ENCODE assay signal across 8 cellular contexts in the genomic region with DNA sequence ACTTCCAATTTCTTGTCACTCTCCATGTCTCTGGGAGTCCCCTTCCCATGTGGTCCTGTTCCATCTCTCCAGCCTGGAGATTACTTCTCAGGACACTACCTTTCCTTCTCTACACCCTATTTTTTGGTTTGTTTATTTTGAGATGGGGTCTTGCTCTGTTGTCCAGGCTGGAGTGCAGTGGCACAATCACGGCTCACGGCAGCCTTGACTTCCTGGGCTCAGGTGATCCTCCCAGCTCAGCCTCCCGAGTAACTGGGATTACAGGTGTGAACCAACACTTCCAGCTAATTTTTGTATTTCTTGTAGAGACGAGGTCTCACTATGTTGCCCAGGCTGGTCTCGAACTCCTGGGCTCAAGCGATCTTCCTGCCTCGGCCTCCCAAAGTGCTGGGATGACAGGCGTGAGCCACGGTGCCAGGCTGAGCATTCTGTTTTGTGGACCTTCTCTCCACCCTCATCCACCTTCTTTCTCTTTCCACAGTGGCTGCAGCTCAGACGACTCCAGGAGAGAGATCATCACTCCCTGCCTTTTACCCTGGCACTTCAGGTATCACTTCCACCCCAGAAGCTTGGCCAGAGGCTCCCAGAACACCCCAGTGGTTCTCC. TPM values are rescaled to one million over a fixed set of nuclear protein-coding genes. Genes with fewer than 3 reads are reported as not detected.
DNase-seq lines count a peak whose midpoint lies in the region; ATAC-seq and TF ChIP-seq lines count a peak whose summit lies in the region.

No MANE protein-coding gene starts in this region.

- H3K27me3 ChIP-seq in BJ (ENCODE audit: control insufficient read depth, insufficient read depth, low read length): no peaks in the 10 kb centered on the region

- peak overlapping the region; percentile 20; the same call in 1 of the 2 replicates for H3K4me3 ChIP-seq in BJ (ENCODE audit: low read depth, low read length)

- H3K27me3 Mint-ChIP-seq in IgD-negative memory B cell (no peaks in the 10 kb centered on the region), naive B cell (no peaks in the 10 kb centered on the region)
- no peaks in the 10 kb centered on the region for H3K27me3 Mint-ChIP-seq in central memory CD8-positive, alpha-beta T cell

- peaks cover 2% of the 10 kb centered on the region for H3K36me3 Mint-ChIP-seq in IgD-negative memory B cell
- H3K36me3 Mint-ChIP-seq in central memory CD8-positive, alpha-beta T cell (ENCODE audit: insufficient read depth): peaks cover 44% of the 10 kb centered on the region
- no peaks in the 10 kb centered on the region for H3K36me3 Mint-ChIP-seq in naive B cell

- CTCF ChIA-PET in BJ (lab: Yijun Ruan, JAX): interaction anchor here (1.0 to 1.6 kb wide), 4 partner anchors 21 to 30 kb away, joined by 3 to 6 read pairs (median 4); no protein-coding TSS in a partner anchor

- POLR2A ChIA-PET in BJ (lab: Charles Lee): no interaction called here

- H3K36me3 ChIP-seq in BJ (ENCODE audit: control insufficient read depth, insufficient read depth, low read length): no peaks in the 10 kb centered on the region

- peak overlapping the region; percentile 76 to 95 (median 88) for H3K4me3 Mint-ChIP-seq in IgD-negative memory B cell
- peak overlapping the region; percentile 100 for H3K4me3 Mint-ChIP-seq in central memory CD8-positive, alpha-beta T cell
- H3K4me3 Mint-ChIP-seq in naive B cell: peak overlapping the region; percentile 89 to 99 (median 95)

- no peak for TF ChIP-seq CTCF in BJ (IDR thresholded peaks at IDR 0.05; ENCODE audit: insufficient read depth, low read depth, low read length)

- H3K9me3 Mint-ChIP-seq in IgD-negative memory B cell (no peaks in the 10 kb centered on the region), naive B cell (peaks cover 0 to 4% (median 0%) of the 10 kb centered on the region in 7 donors)
- no peaks in the 10 kb centered on the region for H3K9me3 Mint-ChIP-seq in central memory CD8-positive, alpha-beta T cell

- H3K27ac Mint-ChIP-seq in IgD-negative memory B cell (peak overlapping the region; percentile 91 to 99 (median 96)), naive B cell (peak overlapping the region; percentile 99 to 100 (median 100))
- peak overlapping the region; percentile 99 for H3K27ac Mint-ChIP-seq in central memory CD8-positive, alpha-beta T cell (ENCODE audit: low read depth)

- H3K4me1 Mint-ChIP-seq in IgD-negative memory B cell (peaks cover 32 to 44% (median 37%) of the 10 kb centered on the region in 3 donors), naive B cell (peaks cover 65 to 76% (median 74%) of the 10 kb centered on the region in 3 donors)
- H3K4me1 Mint-ChIP-seq in central memory CD8-positive, alpha-beta T cell: peaks cover 65% of the 10 kb centered on the region

- ATAC-seq in central memory CD8-positive, alpha-beta T cell (replicated peaks; ENCODE audit: extremely low read depth, poor library complexity, severe bottlenecking): no peak
- ATAC-seq in naive B cell (ENCODE audit: low read depth in 2 of 2) (no peak), GM19324 (IDR thresholded peaks at IDR 0.05; ENCODE audit: low FRiP score, unreplicated experiment) (no peak)

- DNase-seq in BJ (ENCODE audit: low read depth) (no peak), naive B cell (no peak), epidermal melanocyte (ENCODE audit: insufficient read length, low spot score) (no peak), medulla oblongata (ENCODE audit: extremely low spot score) (no peak), occipital lobe (lab: John Stamatoyannopoulos, UW) (no peak)
- no peak for DNase-seq in central memory CD8-positive, alpha-beta T cell (ENCODE audit: low spot score in 2 of 2)

RNA-seq across cellular contexts. Expression of gene HCST, which starts 0.6 kb away (rescaled TPM):
- polyA plus RNA-seq in BJ (2011; rRNA removed): 0.74 and 1.2 TPM in 2 replicates
- 1.4 TPM in 1 of 2 replicates, not detected in the other for polyA minus RNA-seq in BJ (2011; rRNA and poly(A)+ RNA removed)
- 118 TPM for polyA plus RNA-seq in IgD-negative memory B cell
- polyA plus RNA-seq in naive B cell (ENCODE audit: low read depth in 6 of 6): 10 to 100 TPM; 33.8 to 58.5 (median 47.5) TPM
- total RNA-seq in occipital lobe: not detected

RNA-seq across cellular contexts. Expression of gene NFKBID, which starts 2.6 kb away (rescaled TPM):
- 2.9 and 4.9 TPM in 2 replicates for polyA plus RNA-seq in BJ (2011; rRNA removed)
- 5.9 and 11.1 TPM in 2 replicates for polyA minus RNA-seq in BJ (2011; rRNA and poly(A)+ RNA removed)
- polyA plus RNA-seq in IgD-negative memory B cell: 28.6 TPM
- polyA plus RNA-seq in naive B cell (ENCODE audit: low read depth in 6 of 6): 10 to 100 TPM; 13.5 to 79.7 (median 55.3) TPM
- 3.0 TPM for total RNA-seq in occipital lobe

RNA-seq across cellular contexts. Expression of gene TYROBP, which starts 5.1 kb away (rescaled TPM):
- not detected in 2 replicates for polyA plus RNA-seq in BJ (2011; rRNA removed)
- polyA minus RNA-seq in BJ (2011; rRNA and poly(A)+ RNA removed): not detected in 2 replicates
- 13.7 TPM for polyA plus RNA-seq in IgD-negative memory B cell
- polyA plus RNA-seq in naive B cell (ENCODE audit: low read depth in 6 of 6): 10 to 100 TPM in 2 of 6 donors, 1 to 10 TPM in 4; 3.4 to 28.6 (median 8.3) TPM
- total RNA-seq in occipital lobe: 3.1 TPM

RNA-seq across cellular contexts. Expression of gene LRFN3, which starts 33.2 kb away (rescaled TPM):
- 0.83 and 1.8 TPM in 2 replicates for polyA plus RNA-seq in BJ (2011; rRNA removed)
- polyA minus RNA-seq in BJ (2011; rRNA and poly(A)+ RNA removed): 0.81 and 2.0 TPM in 2 replicates
- polyA plus RNA-seq in IgD-negative memory B cell: 0.15 TPM
- polyA plus RNA-seq in naive B cell (ENCODE audit: low read depth in 6 of 6): under 1 TPM in 3 of 6 donors, not detected in 3; 0.12 to 0.22 (median 0.14) TPM
- total RNA-seq in occipital lobe: 10.5 TPM

RNA-seq across cellular contexts. Expression of gene APLP1, which starts 34.6 kb away (rescaled TPM):
- polyA plus RNA-seq in BJ (2011; rRNA removed) (6.6 and 11.4 TPM in 2 replicates), IgD-negative memory B cell (not detected), naive B cell (ENCODE audit: low read depth in 6 of 6) (not detected)
- polyA minus RNA-seq in BJ (2011; rRNA and poly(A)+ RNA removed): 3.3 and 6.7 TPM in 2 replicates
- 179 TPM for total RNA-seq in occipital lobe

Comparison
In these comparisons a context has a peak if more than half of its experiments do, and no peak if none do; other contexts are left out.
1. RNA of gene HCST, which starts 0.6 kb away (polyA plus RNA-seq): 118 TPM in IgD-negative memory B cell (single experiment) and 33.8 to 58.5 TPM in naive B cell; 0.74 to 1.2 TPM in BJ; every median in the first group is over 10 times any median in the second.
2. Peak in every context shown above with its lines, with median percentiles within 50 percentile points of each other: H3K27ac Mint-ChIP-seq and H3K4me3 Mint-ChIP-seq.